9 cellular contexts compared by ENCODE assay signal in genomic region chr9:91163773-91164471, GRCh38.
DNase-seq lines count a peak whose midpoint lies in the region; ATAC-seq, FAIRE-seq and TF ChIP-seq lines count a peak whose summit lies in the region.
"Had no signal": no experiment of that assay in that cellular context is flagged by ENCODE, and none has a peak within 500 bp of the region (broad histone marks: within the 10 kb centered on the region; RNA-seq: fewer than 3 reads in every experiment).

No MANE protein-coding gene starts in this region.

- POLR2A ChIA-PET in T-cell (lab: Charles Lee) = no interaction called here

- TF ChIP-seq CTCF in keratinocyte (optimal IDR thresholded peaks at IDR 0.05 in 1 of 3, IDR thresholded peaks at IDR 0.05 in 1 of 3, conservative IDR thresholded peaks at IDR 0.05 in 1 of 3; ENCODE audit: extremely low read depth in 1 of 3, insufficient read depth in 2 of 3, low read length in 3 of 3) = no peak
- no peak for TF ChIP-seq CTCF in upper lobe of left lung (IDR thresholded peaks at IDR 0.05)

- H3K36me3 ChIP-seq in keratinocyte (ENCODE audit: control insufficient read depth in 2 of 2, extremely low read depth in 1 of 2, insufficient read depth in 2 of 2, low read length in 2 of 2) (no peaks in the 10 kb centered on the region), upper lobe of left lung (no peaks in the 10 kb centered on the region)

- H3K27me3 ChIP-seq in keratinocyte (ENCODE audit: control insufficient read depth, extremely low read depth, insufficient read depth, low read length) (peaks cover 8% of the 10 kb centered on the region), upper lobe of left lung (no peaks in the 10 kb centered on the region)

- H3K9me3 ChIP-seq in keratinocyte (ENCODE audit: control insufficient read depth, low read depth, low read length) (no peaks in the 10 kb centered on the region), upper lobe of left lung (no peaks in the 10 kb centered on the region)

- peak overlapping the region; percentile 90 for H3K27ac Mint-ChIP-seq in activated naive CD4-positive, alpha-beta T cell treated with anti-CD3 and anti-CD28 coated beads, Interleukin-2, amount 10 ng/mL, durations not matched to agents 7 days and 5 days
- peak overlapping the region; percentile 16 to 55 for H3K27ac Mint-ChIP-seq in T-cell

- CTCF ChIA-PET in activated naive CD4-positive, alpha-beta T cell treated with anti-CD3 and anti-CD28 coated beads, Interleukin-2, amount 10 ng/mL, durations not matched to agents 7 days and 5 days (lab: Charles Lee) = interaction anchor here (0.7 to 3.3 kb wide), 14 partner anchors 12 to 517 kb away, joined by 3 to 24 read pairs (median 6); no protein-coding TSS in a partner anchor
- CTCF ChIA-PET in T-cell (lab: Charles Lee) = interaction anchor here in 1 of 2 donors (0.7 kb wide), 1 partner anchor 13 kb away, joined by 3 read pairs; no protein-coding TSS in a partner anchor

- TF ChIP-seq EP300 in upper lobe of left lung (IDR thresholded peaks at IDR 0.05) = no peak

- H3K4me1 ChIP-seq in keratinocyte (ENCODE audit: control insufficient read depth, extremely low read depth, insufficient read depth, low read length) = peaks cover 39% of the 10 kb centered on the region
- peaks cover 12 to 43% (median 38%) of the 10 kb centered on the region in 4 donors for H3K4me1 ChIP-seq in upper lobe of left lung

- peak overlapping the region; percentile 73 for H3K4me3 Mint-ChIP-seq in activated naive CD4-positive, alpha-beta T cell treated with anti-CD3 and anti-CD28 coated beads, Interleukin-2, amount 10 ng/mL, durations not matched to agents 7 days and 5 days
- H3K4me3 Mint-ChIP-seq in T-cell = peak overlapping the region in 1 of 3 donors; percentile 43

- H3K4me3 ChIP-seq in keratinocyte (ENCODE audit: control insufficient read depth in 2 of 3, extremely low read depth in 1 of 3, insufficient read depth in 2 of 3, low read depth in 1 of 3, low read length in 3 of 3) (no peak overlapping the region), upper lobe of left lung (no peak overlapping the region)

- DNase-seq in activated naive CD4-positive, alpha-beta T cell treated with anti-CD3 and anti-CD28 coated beads, Interleukin-2, amount 10 ng/mL, durations not matched to agents 7 days and 5 days = peak; percentile 46
- DNase-seq in activated naive CD4-positive, alpha-beta T cell (lab: John Stamatoyannopoulos, UW) = no peak
- DNase-seq in T-cell (peak in 8 of 34 experiments; percentile 15 to 42 (median 21)), keratinocyte (ENCODE audit: low read depth, low spot score) (no peak), upper lobe of left lung (peak in 1 of 2 donors; percentile 46), SW 1271 (lab: John Stamatoyannopoulos, UW) (no peak), SIG-M5 treated with dmso at 0.1 percent for 504 hours (lab: John Stamatoyannopoulos, UW; ENCODE audit: unreplicated experiment) (no peak), activated gamma-delta T cell (lab: John Stamatoyannopoulos, UW) (no peak)

- TF ChIP-seq POLR2A in upper lobe of left lung (IDR thresholded peaks at IDR 0.05) = no peak

- H3K9me1 ChIP-seq in keratinocyte (ENCODE audit: control insufficient read depth, extremely low read depth, insufficient read depth, low read length) = no peaks in the 10 kb centered on the region

- 79 to 82% methylated on average over 11 to 17 of the region's 17 CpGs for WGBS in upper lobe of left lung, 2 donors

- peaks cover 78% of the 10 kb centered on the region for H3K4me1 Mint-ChIP-seq in activated naive CD4-positive, alpha-beta T cell treated with anti-CD3 and anti-CD28 coated beads, Interleukin-2, amount 10 ng/mL, durations not matched to agents 7 days and 5 days
- peaks cover 33 to 46% (median 38%) of the 10 kb centered on the region in 3 donors for H3K4me1 Mint-ChIP-seq in T-cell

- peaks cover 8% of the 10 kb centered on the region for H3K27me3 Mint-ChIP-seq in activated naive CD4-positive, alpha-beta T cell treated with anti-CD3 and anti-CD28 coated beads, Interleukin-2, amount 10 ng/mL, durations not matched to agents 7 days and 5 days
- H3K27me3 Mint-ChIP-seq in T-cell = no peaks in the 10 kb centered on the region

- peak; percentile 29 for FAIRE-seq in keratinocyte (lab: Jason Lieb, UNC)
- FAIRE-seq: islet of Langerhans had no signal

- peaks cover 3% of the 10 kb centered on the region for H3K9me3 Mint-ChIP-seq in activated naive CD4-positive, alpha-beta T cell treated with anti-CD3 and anti-CD28 coated beads, Interleukin-2, amount 10 ng/mL, durations not matched to agents 7 days and 5 days
- no peaks in the 10 kb centered on the region for H3K9me3 Mint-ChIP-seq in T-cell

- H3K36me3 Mint-ChIP-seq in activated naive CD4-positive, alpha-beta T cell treated with anti-CD3 and anti-CD28 coated beads, Interleukin-2, amount 10 ng/mL, durations not matched to agents 7 days and 5 days = peaks cover 13% of the 10 kb centered on the region
- H3K36me3 Mint-ChIP-seq in T-cell = no peaks in the 10 kb centered on the region

- no peak overlapping the region for H3K4me2 ChIP-seq in keratinocyte (ENCODE audit: control insufficient read depth, extremely low read depth, insufficient read depth, low read depth, low read length)

- no peak overlapping the region for H3K27ac ChIP-seq in keratinocyte (ENCODE audit: control insufficient read depth, insufficient read depth, low read length)
- peak overlapping the region in 3 of 4 donors; percentile 35 to 40 (median 37) for H3K27ac ChIP-seq in upper lobe of left lung

- no peaks in the 10 kb centered on the region for H3K79me2 ChIP-seq in keratinocyte (ENCODE audit: control insufficient read depth, insufficient read depth, low read length)

- no peak overlapping the region for H2AFZ ChIP-seq in keratinocyte (ENCODE audit: control insufficient read depth, low read length)

- peak in 1 of 4 experiments; percentile 40 for ATAC-seq in T-cell (replicated peaks in 1 of 4)
- peak in 1 of 2 donors; percentile 58 for ATAC-seq in upper lobe of left lung (ENCODE audit: low FRiP score in 2 of 2)

- H3K9ac ChIP-seq in keratinocyte (ENCODE audit: control insufficient read depth, extremely low read depth, insufficient read depth, low read length) = no peak overlapping the region

- no peaks in the 10 kb centered on the region for H4K20me1 ChIP-seq in keratinocyte (ENCODE audit: control insufficient read depth, extremely low read depth, insufficient read depth, low read length)

- dilution Hi-C loops in keratinocyte (cut with MboI; ENCODE audit: extremely low pct_ligation_motif_present, low sequenced_read_pairs) = no loop called here
